ENCODE assay signal across 10 cellular contexts in the genomic region with DNA sequence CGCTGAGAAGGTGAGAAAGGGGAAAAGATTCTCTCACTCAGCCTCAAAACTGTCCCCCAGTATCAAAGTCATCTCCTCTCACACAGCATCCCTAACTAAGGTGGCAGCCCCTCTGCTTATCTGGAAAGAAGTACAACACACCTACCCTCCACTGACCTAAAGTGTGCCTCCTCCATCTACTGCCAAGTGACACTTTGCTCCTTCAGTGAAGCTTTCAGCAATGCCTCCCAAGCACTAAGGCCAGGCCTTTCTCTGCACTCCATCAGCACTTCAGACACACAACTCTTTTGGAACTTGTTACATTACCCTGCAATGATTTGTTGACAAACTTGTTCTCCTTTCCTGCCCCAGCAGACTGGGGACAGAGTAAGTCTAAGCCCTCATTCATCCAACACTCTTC. TPM values are rescaled to one million over a fixed set of nuclear protein-coding genes. Genes with fewer than 3 reads are reported as not detected.
DNase-seq lines count a peak whose midpoint lies in the region; ATAC-seq and TF ChIP-seq lines count a peak whose summit lies in the region.
"Had no signal": no experiment of that assay in that cellular context is flagged by ENCODE, and none has a peak within 500 bp of the region (broad histone marks: within the 10 kb centered on the region; RNA-seq: fewer than 3 reads in every experiment).

No MANE protein-coding gene starts in this region.

- H3K4me2 ChIP-seq in skeletal muscle satellite cell (ENCODE audit: low read length) = peak overlapping the region; percentile 95

- DNase-seq in activated CD4-positive, CD25-positive, alpha-beta regulatory T cell treated with anti-CD3 and anti-CD28 coated beads, Interleukin-2, amount 50 U/mL, for 72 hours = peak; percentile 22
- DNase-seq in T-helper 17 cell (no peak), fibroblast of mammary gland (ENCODE audit: low read depth) (no peak), HCEC 1CT (no peak)
- no peak for DNase-seq in stimulated activated CD4-positive, alpha-beta T cell treated with anti-CD3 and anti-CD28 coated beads, Interleukin-4, amount 100 ng/mL, for 1 hour
- DNase-seq: mucosa of descending colon, NCI-H187 had no signal

- H3K4me3 ChIP-seq in fibroblast of mammary gland (ENCODE audit: control insufficient read depth, low read depth, low read length) = peak overlapping the region; percentile 81
- peak overlapping the region; percentile 82 for H3K4me3 ChIP-seq in skeletal muscle satellite cell (ENCODE audit: low read length)
- H3K4me3 ChIP-seq: mucosa of descending colon had no signal

- no peak for TF ChIP-seq CTCF in fibroblast of mammary gland (conservative IDR thresholded peaks at IDR 0.05; ENCODE audit: control insufficient read depth, insufficient read depth, low read depth, low read length)

- peaks cover 40% of the 10 kb centered on the region for H3K36me3 ChIP-seq in skeletal muscle satellite cell (ENCODE audit: insufficient read depth, low read length)

- no peaks in the 10 kb centered on the region for H3K27me3 ChIP-seq in skeletal muscle satellite cell (ENCODE audit: control insufficient read depth, insufficient read depth, low read length)

- H3K4me1 Mint-ChIP-seq in T-helper 17 cell = peaks cover 57% of the 10 kb centered on the region

- no peak for ATAC-seq in activated CD4-positive, CD25-positive, alpha-beta regulatory T cell treated with anti-CD3 and anti-CD28 coated beads, Interleukin-2, amount 50 U/mL, for 24 hours
- ATAC-seq in T-helper 17 cell (no peak), GM21786 (IDR thresholded peaks at IDR 0.05; ENCODE audit: unreplicated experiment) (no peak)
- ATAC-seq: mucosa of descending colon had no signal

- H3K27me3 Mint-ChIP-seq in T-helper 17 cell = no peaks in the 10 kb centered on the region

- peak overlapping the region; percentile 99 for H3K4me3 Mint-ChIP-seq in T-helper 17 cell

- H3K9ac ChIP-seq in skeletal muscle satellite cell (ENCODE audit: low read depth, low read length) = peak overlapping the region; percentile 89

- peaks cover 56% of the 10 kb centered on the region for H3K4me1 ChIP-seq in skeletal muscle satellite cell (ENCODE audit: control insufficient read depth, insufficient read depth, low read length)

- peaks cover 6% of the 10 kb centered on the region for H3K36me3 Mint-ChIP-seq in T-helper 17 cell (ENCODE audit: low read depth)

- no peaks in the 10 kb centered on the region for H3K9me3 ChIP-seq in T-helper 17 cell (ENCODE audit: control insufficient read depth, low read length, poor library complexity, severe bottlenecking)
- no peaks in the 10 kb centered on the region for H3K9me3 ChIP-seq in skeletal muscle satellite cell (replicated peaks; ENCODE audit: low read length)
- H3K9me3 ChIP-seq: mucosa of descending colon had no signal

- peak overlapping the region; percentile 98 for H3K27ac Mint-ChIP-seq in T-helper 17 cell

RNA-seq across cellular contexts. Expression of a gene that starts 1.4 kb away (rescaled TPM):
- total RNA-seq in T-helper 17 cell = 10 to 100 TPM; 13.3 to 20.0 TPM
- total RNA-seq in skeletal muscle satellite cell (2012; rRNA removed) = 19.0 and 27.3 TPM in 2 replicates

RNA-seq across cellular contexts. Expression of a gene that starts 13.7 kb away (rescaled TPM):
- total RNA-seq in T-helper 17 cell = 10 to 100 TPM; 23.1 to 28.8 TPM
- 12.4 and 15.5 TPM in 2 replicates for total RNA-seq in skeletal muscle satellite cell (2012; rRNA removed)

RNA-seq across cellular contexts. Expression of a gene that starts 34.6 kb away (rescaled TPM):
- total RNA-seq in T-helper 17 cell = 10 to 100 TPM; 35.0 to 41.4 TPM
- 11.4 and 19.4 TPM in 2 replicates for total RNA-seq in skeletal muscle satellite cell (2012; rRNA removed)
